22 cellular contexts compared by ENCODE assay signal in genomic region chr14:87000071-87000470, GRCh38.
"Had no signal": no experiment of that assay in that cellular context is flagged by ENCODE, and none has a peak within 500 bp of the region (broad histone marks: within the 10 kb centered on the region; RNA-seq: fewer than 3 reads in every experiment).

No MANE protein-coding gene starts in this region.

- H3K36me3 ChIP-seq: esophagus squamous epithelium, left ventricle myocardium inferior, prostate gland, tibial artery had no signal

- FAIRE-seq: astrocyte, colon, endometrium, urothelium cell line had no signal

- H3K4me1 ChIP-seq: esophagus squamous epithelium, left ventricle myocardium inferior, prostate gland, tibial artery had no signal

- H3K4me3 ChIP-seq: esophagus squamous epithelium, left ventricle myocardium inferior, prostate gland, skin epidermis, tibial artery had no signal

- DNase-seq: activated CD4-positive, alpha-beta memory T cell treated with anti-CD3 and anti-CD28 coated beads for 36 hours; activated CD8-positive, alpha-beta memory T cell treated with anti-CD3 and anti-CD28 coated beads, Interleukin-2, amount 10 ng/mL, durations not matched to agents 7 days and 5 days; activated naive CD4-positive, alpha-beta T cell treated with anti-CD3 and anti-CD28 coated beads for 36 hours; activated T-cell treated with anti-CD3 and anti-CD28 coated beads, Interleukin-2, amount 50 U/mL, for 1 hour; esophagus squamous epithelium; foreskin fibroblast; hypothalamus; left ventricle myocardium inferior; natural killer cell; nucleus accumbens; right cardiac atrium; stimulated activated CD4-positive, alpha-beta T cell treated with anti-CD3 and anti-CD28 coated beads, Interleukin-15, amount 100 ng/mL, for 24 hours; stimulated activated CD4-positive, alpha-beta T cell treated with anti-CD3 and anti-CD28 coated beads, Interleukin-4, amount 100 ng/mL, for 1 hour; stimulated activated naive B cell treated with anti-CD40 and anti-IgM and Interleukin-4, amounts not matched to agents 10 μg/mL and 1 μg/mL and 100 μg/mL, for 72 hours; tibial artery had no signal

- H3K27ac ChIP-seq: esophagus squamous epithelium, left ventricle myocardium inferior, prostate gland, tibial artery, VCaP had no signal

- H3K27me3 ChIP-seq: esophagus squamous epithelium, tibial artery had no signal

- H3K9me3 ChIP-seq: esophagus squamous epithelium, left ventricle myocardium inferior, prostate gland, tibial artery had no signal
